29 cellular contexts compared by ENCODE assay signal in genomic region chr20:61442718-61443117, GRCh38.
"Had no signal": no experiment of that assay in that cellular context is flagged by ENCODE, and none has a peak within 500 bp of the region (broad histone marks: within the 10 kb centered on the region; RNA-seq: fewer than 3 reads in every experiment).

No MANE protein-coding gene starts in this region.

- DNase-seq: activated CD4-positive, alpha-beta memory T cell treated with anti-CD3 and anti-CD28 coated beads for 36 hours; activated CD4-positive, alpha-beta T cell treated with anti-CD3 and anti-CD28 coated beads for 36 hours; activated CD4-positive, alpha-beta T cell treated with anti-CD3 and anti-CD28 coated beads, Interleukin-2, amount 50 U/mL, for 1 hour; activated CD8-positive, alpha-beta memory T cell treated with anti-CD3 and anti-CD28 coated beads, Interleukin-2, amount 50 U/mL, for 4 hours; activated gamma-delta T cell treated with Interleukin-2 at 50 U/mL for 16 hours; activated naive CD4-positive, alpha-beta T cell treated with anti-CD3 and anti-CD28 coated beads for 36 hours; activated T-cell treated with anti-CD3 and anti-CD28 coated beads for 4 hours; activated T-cell treated with anti-CD3 and anti-CD28 coated beads, Interleukin-2, amount 50 U/mL, for 4 hours; adrenal gland; caudate nucleus; Karpas-422; KBM-7; NCI-H1436; NCI-H1694; NCI-H1930; NCI-H345; NK-92 treated with Interleukin-12 subunit alpha and Interleukin-12 subunit beta, amount 100 ng/mL, for 24 hours; PC-9; Right ventricle myocardium superior; SW 1271; T-helper 1 cell; T-helper 2 cell; T-helper 9 cell had no signal

- H3K4me1 ChIP-seq: adrenal gland had no signal

- H3K27ac ChIP-seq: adrenal gland, PC-9, RWPE1 had no signal

- H3K4me3 ChIP-seq: adrenal gland, PC-9 had no signal

- H3K27me3 ChIP-seq: adrenal gland had no signal

- H3K4me2 ChIP-seq: PC-9 had no signal

- H3K36me3 ChIP-seq: adrenal gland had no signal

- H3K36me3 Mint-ChIP-seq: activated CD4-positive, alpha-beta memory T cell treated with anti-CD3 and anti-CD28 coated beads for 36 hours; activated naive CD4-positive, alpha-beta T cell treated with anti-CD3 and anti-CD28 coated beads, Interleukin-2, amount 50 U/mL, for 72 hours had no signal

- H3K9me3 ChIP-seq: adrenal gland had no signal

- H3K27me3 Mint-ChIP-seq: brain had no signal

- H2AFZ ChIP-seq: PC-9 had no signal

- H3K4me1 Mint-ChIP-seq: activated CD4-positive, alpha-beta T cell treated with anti-CD3 and anti-CD28 coated beads for 36 hours had no signal

- H3K27ac Mint-ChIP-seq: activated CD4-positive, alpha-beta memory T cell treated with anti-CD3 and anti-CD28 coated beads for 36 hours; activated CD4-positive, alpha-beta T cell treated with anti-CD3 and anti-CD28 coated beads for 36 hours; activated naive CD4-positive, alpha-beta T cell treated with anti-CD3 and anti-CD28 coated beads for 36 hours; activated naive CD4-positive, alpha-beta T cell treated with anti-CD3 and anti-CD28 coated beads, Interleukin-2, amount 50 U/mL, for 72 hours; activated T-helper 1 cell treated with anti-CD3 and anti-CD28 coated beads, Interleukin-12 subunit alpha, Interleukin-12 subunit beta, Interleukin-2, Interleukin-4 antibody, amounts not matched to agents 30 ng/mL and 10 ng/mL and 1 ng/mL, durations not matched to agents 14 hours and 24 hours and 36 hours had no signal

- H3K4me3 Mint-ChIP-seq: activated CD4-positive, alpha-beta memory T cell treated with anti-CD3 and anti-CD28 coated beads for 36 hours; activated CD4-positive, alpha-beta T cell treated with anti-CD3 and anti-CD28 coated beads for 36 hours; activated naive CD4-positive, alpha-beta T cell treated with anti-CD3 and anti-CD28 coated beads for 36 hours; activated T-cell treated with anti-CD3 and anti-CD28 coated beads, Interleukin-2, amount 50 U/mL, for 4 hours; activated T-helper 1 cell treated with anti-CD3 and anti-CD28 coated beads, Interleukin-12 subunit alpha, Interleukin-12 subunit beta, Interleukin-2, Interleukin-4 antibody, amounts not matched to agents 30 ng/mL and 10 ng/mL and 1 ng/mL, durations not matched to agents 14 hours and 24 hours and 36 hours; brain had no signal

- H3K9me3 Mint-ChIP-seq: activated CD4-positive, alpha-beta memory T cell treated with anti-CD3 and anti-CD28 coated beads for 36 hours; activated naive CD4-positive, alpha-beta T cell treated with anti-CD3 and anti-CD28 coated beads for 36 hours; activated naive CD4-positive, alpha-beta T cell treated with anti-CD3 and anti-CD28 coated beads, Interleukin-2, amount 50 U/mL, for 72 hours; activated T-cell treated with anti-CD3 and anti-CD28 coated beads, Interleukin-2, amount 50 U/mL, for 4 hours; activated T-helper 1 cell treated with anti-CD3 and anti-CD28 coated beads, Interleukin-12 subunit alpha, Interleukin-12 subunit beta, Interleukin-2, Interleukin-4 antibody, amounts not matched to agents 30 ng/mL and 10 ng/mL and 1 ng/mL, durations not matched to agents 14 hours and 24 hours and 36 hours; brain had no signal

- FAIRE-seq: bronchial epithelial cell, RCC 7860 had no signal
